In genomic region chr3:29639621-29640290, GRCh38 we compare ENCODE assay signal across 2 cellular contexts.
TF ChIP-seq lines count a peak whose summit lies in the region.

No MANE protein-coding gene starts in this region.

TF ChIP-seq in A549, 52 proteins besides CTCF, POLR2A, EP300 and RAD21 (continued from another document):
- no peak for TF ChIP-seq HEYL (CRISPR knock-in tag; IDR thresholded peaks at IDR 0.05)
- TF ChIP-seq ZSCAN20 (CRISPR knock-in tag; IDR thresholded peaks at IDR 0.05): no peak
- TF ChIP-seq TFCP2L1 (CRISPR knock-in tag; IDR thresholded peaks at IDR 0.05): no peak
- TF ChIP-seq RARB (CRISPR knock-in tag; IDR thresholded peaks at IDR 0.05): no peak
- TF ChIP-seq ZNF302 (CRISPR knock-in tag; IDR thresholded peaks at IDR 0.05): no peak
- TF ChIP-seq ESRRA (IDR thresholded peaks at IDR 0.05; ENCODE audit: borderline replicate concordance, low read length): no peak
- TF ChIP-seq CHD2 (IDR thresholded peaks at IDR 0.05; ENCODE audit: low read length, partially characterized antibody): no peak

TF ChIP-seq in H1, 55 proteins besides CTCF, POLR2A, EP300 and RAD21 (continued from another document):
- TF ChIP-seq POU5F1 (IDR thresholded peaks at IDR 0.05; ENCODE audit: low read depth, low read length) (no peak), PHF8 (conservative IDR thresholded peaks at IDR 0.05; ENCODE audit: low read depth, low read length) (no peak), RXRA (IDR thresholded peaks at IDR 0.05; ENCODE audit: insufficient read depth, low read depth, low read length) (no peak), KDM4A (IDR thresholded peaks at IDR 0.05; ENCODE audit: low read depth, low read length, severe bottlenecking) (no peak), TBP (IDR thresholded peaks at IDR 0.05; ENCODE audit: low read depth, low read length) (no peak), E2F6 (IDR thresholded peaks at IDR 0.05) (no peak), ATF3 (IDR thresholded peaks at IDR 0.05; ENCODE audit: insufficient read depth, low read depth, low read length) (no peak), CEBPB (IDR thresholded peaks at IDR 0.05; ENCODE audit: low read depth, low read length) (no peak), SP1 (IDR thresholded peaks at IDR 0.05; ENCODE audit: low read depth, low read length) (no peak), TEAD4 (IDR thresholded peaks at IDR 0.05; ENCODE audit: low read depth, low read length) (no peak), JUND (IDR thresholded peaks at IDR 0.05; ENCODE audit: low read length) (no peak), EZH2 (IDR thresholded peaks at IDR 0.05; ENCODE audit: low read depth, low read length, severe bottlenecking) (no peak), BCL11A (IDR thresholded peaks at IDR 0.05; ENCODE audit: low read depth in 2 of 2, low read length in 2 of 2) (no peak), SP4 (IDR thresholded peaks at IDR 0.05; ENCODE audit: low read length) (no peak), YY1 (IDR thresholded peaks at IDR 0.05; ENCODE audit: low read depth, low read length) (no peak)
TF ChIP-seq in H1: peak in this region for 0.
